8 cellular contexts compared by ENCODE assay signal in genomic region chr10:110414563-110415309, GRCh38.
A peak's percentile ranks its signal among the peaks of the same experiment; 100 is the strongest.
DNase-seq lines count a peak whose midpoint lies in the region; ATAC-seq and TF ChIP-seq lines count a peak whose summit lies in the region.

No MANE protein-coding gene starts in this region.

- no peaks in the 10 kb centered on the region for H3K27me3 ChIP-seq in RWPE2 (ENCODE audit: insufficient read depth, poor library complexity, severe bottlenecking)

- no peaks in the 10 kb centered on the region for H3K9me3 ChIP-seq in RWPE2 (ENCODE audit: severe bottlenecking)
- no peaks in the 10 kb centered on the region for H3K9me3 ChIP-seq in mucosa of descending colon

- no peaks in the 10 kb centered on the region for H3K27me3 Mint-ChIP-seq in activated naive CD4-positive, alpha-beta T cell treated with anti-CD3 and anti-CD28 coated beads for 36 hours (ENCODE audit: low read depth)
- H3K27me3 Mint-ChIP-seq in type B pancreatic cell, result no peaks in the 10 kb centered on the region

- CTCF ChIA-PET in activated naive CD4-positive, alpha-beta T cell treated with anti-CD3 and anti-CD28 coated beads for 36 hours (lab: Charles Lee), result interaction anchor here (0.8 to 6.1 kb wide), 7 partner anchors 9 to 132 kb away, joined by 3 to 36 read pairs (median 4); no protein-coding TSS in a partner anchor

- H3K36me3 ChIP-seq in RWPE2 (ENCODE audit: low read depth), result no peaks in the 10 kb centered on the region
- no peaks in the 10 kb centered on the region for H3K36me3 ChIP-seq in mucosa of descending colon (ENCODE audit: low read depth)

- peak; percentile 88 for DNase-seq in RWPE2 (ENCODE audit: low spot score)
- peak; percentile 98 for DNase-seq in activated naive CD4-positive, alpha-beta T cell treated with anti-CD3 and anti-CD28 coated beads for 36 hours
- peak; percentile 60 to 81 (median 65) for DNase-seq in mucosa of descending colon
- DNase-seq in type B pancreatic cell (ENCODE audit: extremely low spot score, unreplicated experiment), result no peak
- DNase-seq in NCI-H1092 treated with DMSO at 0.1 percent for 48 hours (lab: John Stamatoyannopoulos, UW), result no peak
- DNase-seq in NCI-H1930 (lab: John Stamatoyannopoulos, UW), result no peak

- ATAC-seq in GM18907 (IDR thresholded peaks at IDR 0.05; ENCODE audit: unreplicated experiment), result peak; percentile 90
- peak; percentile 88 for ATAC-seq in HG03045 (IDR thresholded peaks at IDR 0.05; ENCODE audit: unreplicated experiment)
- peak; percentile 54 for ATAC-seq in RWPE2 (ENCODE audit: low read depth)
- peak; percentile 61 for ATAC-seq in mucosa of descending colon

- H3K4me3 Mint-ChIP-seq in activated naive CD4-positive, alpha-beta T cell treated with anti-CD3 and anti-CD28 coated beads for 36 hours, result peak overlapping the region; percentile 41
- H3K4me3 Mint-ChIP-seq in type B pancreatic cell, result no peak overlapping the region

- peak overlapping the region; percentile 84 for H3K27ac Mint-ChIP-seq in activated naive CD4-positive, alpha-beta T cell treated with anti-CD3 and anti-CD28 coated beads for 36 hours
- H3K27ac Mint-ChIP-seq in type B pancreatic cell, result peak overlapping the region; percentile 11

- no peak for TF ChIP-seq CTCF in RWPE2 (IDR thresholded peaks at IDR 0.05; ENCODE audit: poor library complexity, severe bottlenecking)
- no peak for TF ChIP-seq CTCF in mucosa of descending colon (IDR thresholded peaks at IDR 0.05)
- TF ChIP-seq CTCF in type B pancreatic cell (conservative IDR thresholded peaks at IDR 0.05), result no peak

- intact Hi-C loops in activated naive CD4-positive, alpha-beta T cell treated with anti-CD3 and anti-CD28 coated beads for 36 hours (cut with micrococcal nuclease), result loop anchor here (1.0 to 5.0 kb wide), 13 partner anchors 53 to 458 kb away; partner anchors contain the start of genes DUSP5, MXI1 and PDCD4
- intact Hi-C loops in mucosa of descending colon (cut with DNase I, micrococcal nuclease), result no loop called here

- H3K9me3 Mint-ChIP-seq in activated naive CD4-positive, alpha-beta T cell treated with anti-CD3 and anti-CD28 coated beads for 36 hours, result no peaks in the 10 kb centered on the region
- no peaks in the 10 kb centered on the region for H3K9me3 Mint-ChIP-seq in type B pancreatic cell

- H3K4me3 ChIP-seq in RWPE2 (ENCODE audit: severe bottlenecking) (no peak overlapping the region), mucosa of descending colon (no peak overlapping the region)

- H3K27ac ChIP-seq in RWPE2 (ENCODE audit: poor library complexity, severe bottlenecking), result peak overlapping the region; percentile 97

- peaks cover 73% of the 10 kb centered on the region for H3K4me1 Mint-ChIP-seq in activated naive CD4-positive, alpha-beta T cell treated with anti-CD3 and anti-CD28 coated beads for 36 hours (ENCODE audit: low read depth)
- H3K4me1 Mint-ChIP-seq in type B pancreatic cell (ENCODE audit: unreplicated experiment), result peaks cover 28% of the 10 kb centered on the region

- H3K4me1 ChIP-seq in RWPE2 (ENCODE audit: insufficient read depth, poor library complexity, severe bottlenecking), result peaks cover 62% of the 10 kb centered on the region
- peaks cover 13% of the 10 kb centered on the region for H3K4me1 ChIP-seq in mucosa of descending colon (ENCODE audit: low read depth)

- no peaks in the 10 kb centered on the region for H3K36me3 Mint-ChIP-seq in activated naive CD4-positive, alpha-beta T cell treated with anti-CD3 and anti-CD28 coated beads for 36 hours (ENCODE audit: low read depth)
- H3K36me3 Mint-ChIP-seq in type B pancreatic cell, result no peaks in the 10 kb centered on the region

Comparison
In these comparisons a context has a peak if more than half of its experiments do, and no peak if none do; other contexts are left out.
1. DNase-seq: peak in RWPE2 (single experiment), activated naive CD4-positive, alpha-beta T cell treated with anti-CD3 and anti-CD28 coated beads for 36 hours (single experiment) and mucosa of descending colon (3 of 3); none in type B pancreatic cell (single experiment), NCI-H1092 treated with DMSO at 0.1 percent for 48 hours (single experiment) and NCI-H1930 (0 of 2).
2. Peak in every context shown above with its lines, with median percentiles within 50 percentile points of each other: ATAC-seq.